Comparison of ENCODE assay signal across 8 cellular contexts in genomic region chr5:171342362-171343111, GRCh38. TPM values are rescaled to one million over a fixed set of nuclear protein-coding genes. Genes with fewer than 3 reads are reported as not detected.
DNase-seq lines count a peak whose midpoint lies in the region; ATAC-seq and TF ChIP-seq lines count a peak whose summit lies in the region.

No MANE protein-coding gene starts in this region.

- no peak for ATAC-seq in GM18861 (IDR thresholded peaks at IDR 0.05; ENCODE audit: unreplicated experiment)

- H3K36me3 Mint-ChIP-seq in activated naive CD4-positive, alpha-beta T cell treated with anti-CD3 and anti-CD28 coated beads for 36 hours (ENCODE audit: low read depth) = no peaks in the 10 kb centered on the region
- H3K36me3 Mint-ChIP-seq in HFFc6 (ENCODE audit: low read depth) = no peaks in the 10 kb centered on the region

- H3K9me3 Mint-ChIP-seq in activated naive CD4-positive, alpha-beta T cell treated with anti-CD3 and anti-CD28 coated beads for 36 hours = no peaks in the 10 kb centered on the region
- no peaks in the 10 kb centered on the region for H3K9me3 Mint-ChIP-seq in HFFc6

- intact Hi-C loops in activated naive CD4-positive, alpha-beta T cell treated with anti-CD3 and anti-CD28 coated beads for 36 hours (cut with micrococcal nuclease) = loop anchor here (1.0 to 10.0 kb wide), 4 partner anchors 69 to 535 kb away; no protein-coding TSS in a partner anchor

- peaks cover 12% of the 10 kb centered on the region for H3K27me3 Mint-ChIP-seq in activated naive CD4-positive, alpha-beta T cell treated with anti-CD3 and anti-CD28 coated beads for 36 hours (ENCODE audit: low read depth)
- H3K27me3 Mint-ChIP-seq in HFFc6 (ENCODE audit: insufficient read depth) = peaks cover 8% of the 10 kb centered on the region

- peak; percentile 60 for DNase-seq in activated naive CD4-positive, alpha-beta T cell treated with anti-CD3 and anti-CD28 coated beads for 36 hours
- DNase-seq in activated naive CD4-positive, alpha-beta T cell treated with anti-CD3 and anti-CD28 coated beads, Interleukin-2, amount 50 U/mL, for 16 hours = no peak
- DNase-seq in HFFc6 (peak; percentile 58), NCI-H2171 (lab: John Stamatoyannopoulos, UW) (peak; percentile 28), glomerular endothelial cell (ENCODE audit: extremely low read depth, low read depth, low spot score) (peak; percentile 42), renal cortical epithelial cell (ENCODE audit: low read depth) (peak; percentile 65)
- peak; percentile 21 to 38 for DNase-seq in activated CD4-positive, alpha-beta T cell treated with anti-CD3 and anti-CD28 coated beads, Interleukin-2, amount 50 U/mL, for 48 hours

- H3K27ac Mint-ChIP-seq in activated naive CD4-positive, alpha-beta T cell treated with anti-CD3 and anti-CD28 coated beads for 36 hours = no peak overlapping the region
- H3K27ac Mint-ChIP-seq in HFFc6 = no peak overlapping the region

- TF ChIP-seq CTCF in HFFc6 (IDR thresholded peaks at IDR 0.05) = peak; percentile 84

- no peaks in the 10 kb centered on the region for H3K4me1 Mint-ChIP-seq in activated naive CD4-positive, alpha-beta T cell treated with anti-CD3 and anti-CD28 coated beads for 36 hours (ENCODE audit: low read depth)
- peaks cover 13% of the 10 kb centered on the region for H3K4me1 Mint-ChIP-seq in HFFc6 (ENCODE audit: low read depth)

- H3K4me3 Mint-ChIP-seq in activated naive CD4-positive, alpha-beta T cell treated with anti-CD3 and anti-CD28 coated beads for 36 hours = no peak overlapping the region
- H3K4me3 Mint-ChIP-seq in HFFc6 = no peak overlapping the region

- CTCF ChIA-PET in activated naive CD4-positive, alpha-beta T cell treated with anti-CD3 and anti-CD28 coated beads for 36 hours (lab: Charles Lee) = interaction anchor here (0.6 to 3.2 kb wide), 9 partner anchors 9 to 600 kb away, joined by 3 to 20 read pairs (median 4); no protein-coding TSS in a partner anchor

RNA-seq across cellular contexts. Expression of gene TLX3, which starts 33.5 kb away (rescaled TPM):
- not detected for total RNA-seq in activated naive CD4-positive, alpha-beta T cell treated with anti-CD3 and anti-CD28 coated beads for 36 hours
- not detected for total RNA-seq in HFFc6 (2021; fragmentation: NEBNext Ultra II Directional; extraction: Animal tissue kit (Norgen Biotek cat#: 25700))
- total RNA-seq in glomerular endothelial cell (not detected in 2 replicates), renal cortical epithelial cell (0.35 TPM in 1 of 2 replicates, not detected in the other)

RNA-seq across cellular contexts. Expression of gene NPM1, which starts 45.1 kb away (rescaled TPM):
- 1,000 to 10,000 TPM; 3,194 to 3,467 TPM for total RNA-seq in activated naive CD4-positive, alpha-beta T cell treated with anti-CD3 and anti-CD28 coated beads for 36 hours
- 1,000 to 10,000 TPM; 1,557 to 2,328 (median 1,897) TPM for total RNA-seq in HFFc6 (2021; fragmentation: NEBNext Ultra II Directional; extraction: Animal tissue kit (Norgen Biotek cat#: 25700))
- total RNA-seq in glomerular endothelial cell = 685 and 753 TPM in 2 replicates
- 1,217 and 1,585 TPM in 2 replicates for total RNA-seq in renal cortical epithelial cell
